Comparison of ENCODE assay signal across 8 cellular contexts in genomic region chr5:140295414-140295813, GRCh38. TPM values are rescaled to one million over a fixed set of nuclear protein-coding genes. Genes with fewer than 3 reads are reported as not detected.
DNase-seq lines count a peak whose midpoint lies in the region; ATAC-seq and TF ChIP-seq lines count a peak whose summit lies in the region.

No MANE protein-coding gene starts in this region.

- POLR2A ChIA-PET in CD4-positive, alpha-beta T cell (lab: Charles Lee) = no interaction called here

- WGBS in spleen, 5 donors = 50 to 74% (median 67%) methylated on average over 1 of the region's 1 CpG

- H3K36me3 Mint-ChIP-seq in CD4-positive, alpha-beta T cell (ENCODE audit: low read depth) = peaks cover 41% of the 10 kb centered on the region
- peaks cover 10% of the 10 kb centered on the region for H3K36me3 Mint-ChIP-seq in T-helper 17 cell (ENCODE audit: low read depth)

- H3K4me3 Mint-ChIP-seq in CD4-positive, alpha-beta T cell = no peak overlapping the region
- H3K4me3 Mint-ChIP-seq in T-helper 17 cell = peak overlapping the region; percentile 9

- peak in 3 of 10 experiments; percentile 7 to 10 (median 9) for DNase-seq in CD4-positive, alpha-beta T cell
- DNase-seq in HT-29 (ENCODE audit: low spot score) = peak; percentile 57
- no peak for DNase-seq in T-helper 17 cell
- DNase-seq in iris pigment epithelial cell (ENCODE audit: low read depth) = peak; percentile 99
- no peak for DNase-seq in spleen
- no peak for DNase-seq in coronary artery (ENCODE audit: low spot score)

- H3K4me3 ChIP-seq in spleen (no peak overlapping the region), coronary artery (no peak overlapping the region)

- H3K4me1 ChIP-seq in spleen = peaks cover 4 to 81% (median 41%) of the 10 kb centered on the region in 6 donors

- no peak overlapping the region for H3K27ac ChIP-seq in CD4-positive, alpha-beta T cell (ENCODE audit: low read depth, low read length)
- H3K27ac ChIP-seq in spleen = no peak overlapping the region
- peak overlapping the region in 1 of 2 donors; percentile 64 for H3K27ac ChIP-seq in coronary artery

- TF ChIP-seq POLR2A in spleen (IDR thresholded peaks at IDR 0.05) = no peak

- no peak for ATAC-seq in CD4-positive, alpha-beta T cell (ENCODE audit: poor library complexity)
- ATAC-seq in T-helper 17 cell (no peak), HG03045 (IDR thresholded peaks at IDR 0.05; ENCODE audit: unreplicated experiment) (no peak), GM21526 (IDR thresholded peaks at IDR 0.05; ENCODE audit: low FRiP score, unreplicated experiment) (no peak)

- H3K9me3 ChIP-seq in CD4-positive, alpha-beta T cell (ENCODE audit: control insufficient read depth, low read length) = no peaks in the 10 kb centered on the region
- H3K9me3 ChIP-seq in T-helper 17 cell (ENCODE audit: control insufficient read depth, low read length, poor library complexity, severe bottlenecking) = no peaks in the 10 kb centered on the region
- H3K9me3 ChIP-seq in spleen = no peaks in the 10 kb centered on the region

- H3K27me3 ChIP-seq in CD4-positive, alpha-beta T cell (ENCODE audit: control insufficient read depth, insufficient read depth, low read length) = no peaks in the 10 kb centered on the region
- no peaks in the 10 kb centered on the region for H3K27me3 ChIP-seq in spleen (replicated peaks in 1 of 7)

- H3K4me1 Mint-ChIP-seq in CD4-positive, alpha-beta T cell (ENCODE audit: low read depth) = peaks cover 78% of the 10 kb centered on the region
- H3K4me1 Mint-ChIP-seq in T-helper 17 cell = peaks cover 43% of the 10 kb centered on the region

- no peaks in the 10 kb centered on the region for H3K27me3 Mint-ChIP-seq in CD4-positive, alpha-beta T cell
- no peaks in the 10 kb centered on the region for H3K27me3 Mint-ChIP-seq in T-helper 17 cell

- peaks cover 0 to 36% (median 19%) of the 10 kb centered on the region in 6 donors for H3K36me3 ChIP-seq in spleen

- peak overlapping the region; percentile 12 for H3K27ac Mint-ChIP-seq in CD4-positive, alpha-beta T cell
- peak overlapping the region; percentile 8 for H3K27ac Mint-ChIP-seq in T-helper 17 cell

- TF ChIP-seq CTCF in CD4-positive, alpha-beta T cell (IDR thresholded peaks at IDR 0.05) = no peak
- TF ChIP-seq CTCF in spleen (IDR thresholded peaks at IDR 0.05 in 8 of 11, conservative IDR thresholded peaks at IDR 0.05 in 3 of 11) (no peak), coronary artery (IDR thresholded peaks at IDR 0.05) (no peak)

- H3K9me3 Mint-ChIP-seq in CD4-positive, alpha-beta T cell = no peaks in the 10 kb centered on the region

- CTCF ChIA-PET in CD4-positive, alpha-beta T cell (lab: Charles Lee) = interaction anchor here (0.6 to 1.2 kb wide), 2 partner anchors 9 to 697 kb away, joined by 3 to 4 read pairs; no protein-coding TSS in a partner anchor

- intact Hi-C loops in CD4-positive, alpha-beta T cell (cut with DNase I, micrococcal nuclease) = no loop called here
- intact Hi-C loops in spleen (cut with DNase I; ENCODE audit: low total_unique reads) = no loop called here

RNA-seq across cellular contexts. Expression of gene PFDN1, which starts 7.5 kb away (rescaled TPM):
- 10 to 100 TPM; 21.3 to 22.0 TPM for total RNA-seq in CD4-positive, alpha-beta T cell
- 60.7 and 61.2 TPM in 2 replicates for total RNA-seq in HT-29 (2014; rRNA removed; shearing (Covaris generic))
- total RNA-seq in T-helper 17 cell = 10 to 100 TPM; 33.4 to 35.2 TPM
- total RNA-seq in spleen = 10 to 100 TPM; 38.0 to 77.3 (median 41.2) TPM
- 10 to 100 TPM; 62.8 to 82.1 (median 77.9) TPM for polyA plus RNA-seq in spleen

RNA-seq across cellular contexts. Expression of gene HBEGF, which starts 51.0 kb away (rescaled TPM):
- total RNA-seq in CD4-positive, alpha-beta T cell = 1 to 10 TPM; 3.6 to 4.2 TPM
- total RNA-seq in HT-29 (2014; rRNA removed; shearing (Covaris generic)) = 40.9 and 46.3 TPM in 2 replicates
- total RNA-seq in T-helper 17 cell (1 to 10 TPM; 3.2 to 7.3 TPM), spleen (10 to 100 TPM in 2 of 7 donors, 1 to 10 TPM in 5; 4.2 to 16.2 (median 8.9) TPM)
- 1 to 10 TPM; 1.2 to 2.7 (median 1.7) TPM for polyA plus RNA-seq in spleen

Comparison
In these comparisons a context has a peak if more than half of its experiments do, and no peak if none do; other contexts are left out.
1. DNase-seq: peak in HT-29 (single experiment) and iris pigment epithelial cell (single experiment); none in T-helper 17 cell (0 of 3), spleen (single experiment) and coronary artery (single experiment).